21 cellular contexts compared by ENCODE assay signal in genomic region chr15:87144775-87145174, GRCh38.
A peak's percentile ranks its signal among the peaks of the same experiment; 100 is the strongest.
DNase-seq lines count a peak whose midpoint lies in the region; ATAC-seq, FAIRE-seq and TF ChIP-seq lines count a peak whose summit lies in the region.
"Had no signal": no experiment of that assay in that cellular context is flagged by ENCODE, and none has a peak within 500 bp of the region (broad histone marks: within the 10 kb centered on the region; RNA-seq: fewer than 3 reads in every experiment).

No MANE protein-coding gene starts in this region.

- no peaks in the 10 kb centered on the region for H3K9me3 ChIP-seq in SK-N-SH
- H3K9me3 ChIP-seq: SJSA1 had no signal

- peak overlapping the region; percentile 11 to 28; a peak in 2 of 4 replicates for H3K27ac ChIP-seq in SK-N-SH (ENCODE audit: low read depth in 2 of 2, low read length in 1 of 2)
- H3K27ac ChIP-seq: brain microvascular endothelial cell, esophagus muscularis mucosa, hepatocyte, SJSA1 had no signal

- FAIRE-seq in islet of Langerhans (lab: Jason Lieb, UNC) = peak; percentile 78
- FAIRE-seq: G401.6, GM12892 had no signal

- H3K9ac ChIP-seq in SK-N-SH = no peak overlapping the region

- DNase-seq in NCI-H1417 (lab: John Stamatoyannopoulos, UW) (peak in 2 of 3 experiments; percentile 8 to 63), NCI-H1417 treated with DMSO at 0.1 percent for 48 hours (lab: John Stamatoyannopoulos, UW) (no peak), NCI-H2171 treated with DMSO at 0.1 percent for 48 hours (lab: John Stamatoyannopoulos, UW) (peak; percentile 98), SK-N-SH (peak; percentile 7), nephron progenitor cell (no peak), posterior cingulate gyrus (no peak)
- DNase-seq: 8988T; activated CD4-positive, alpha-beta T cell treated with anti-CD3 and anti-CD28 coated beads, Interleukin-2, amount 10 ng/mL, durations not matched to agents 24 days and 14 days; activated naive CD4-positive, alpha-beta T cell treated with anti-CD3 and anti-CD28 coated beads, Interleukin-2, amount 50 U/mL, for 16 hours; brain microvascular endothelial cell; CD4-positive, alpha-beta T cell; Kasumi-1; NCI-H1930; stimulated activated naive CD8-positive, alpha-beta T cell treated with anti-CD3 and anti-CD28 coated beads, Interleukin-15, amount 100 ng/mL, for 72 hours had no signal

- ATAC-seq in GM18858 (IDR thresholded peaks at IDR 0.05; ENCODE audit: unreplicated experiment) = no peak
- ATAC-seq: stimulated activated naive CD8-positive, alpha-beta T cell treated with anti-CD3 and anti-CD28 coated beads, Interleukin-15, amount 100 ng/mL, for 72 hours had no signal

- no peak overlapping the region for H3K27ac Mint-ChIP-seq in nephron progenitor cell
- H3K27ac Mint-ChIP-seq: activated CD4-positive, alpha-beta T cell treated with anti-CD3 and anti-CD28 coated beads, Interleukin-2, amount 10 ng/mL, durations not matched to agents 24 days and 14 days; CD4-positive, alpha-beta T cell; stimulated activated naive CD8-positive, alpha-beta T cell treated with anti-CD3 and anti-CD28 coated beads, Interleukin-15, amount 100 ng/mL, for 72 hours had no signal

- H3K4me1 Mint-ChIP-seq in nephron progenitor cell = peaks cover 13% of the 10 kb centered on the region
- H3K4me1 Mint-ChIP-seq: activated CD4-positive, alpha-beta T cell treated with anti-CD3 and anti-CD28 coated beads, Interleukin-2, amount 10 ng/mL, durations not matched to agents 24 days and 14 days; stimulated activated naive CD8-positive, alpha-beta T cell treated with anti-CD3 and anti-CD28 coated beads, Interleukin-15, amount 100 ng/mL, for 72 hours had no signal

- intact Hi-C loops in posterior cingulate gyrus (cut with DNase I) = no loop called here

- H3K4me3 ChIP-seq in SK-N-SH (ENCODE audit: low read depth in 2 of 2, low read length in 1 of 2) = no peak overlapping the region
- H3K4me3 ChIP-seq: esophagus muscularis mucosa, hepatocyte, SJSA1 had no signal

- H3F3A ChIP-seq in SK-N-SH (replicated peaks; ENCODE audit: insufficient read depth) = no peaks in the 10 kb centered on the region

- TF ChIP-seq RAD21 in SK-N-SH (IDR thresholded peaks at IDR 0.05; ENCODE audit: low read length) = no peak

- H3K27me3 ChIP-seq in SK-N-SH (ENCODE audit: insufficient read depth) = no peaks in the 10 kb centered on the region
- H3K27me3 ChIP-seq: brain microvascular endothelial cell, esophagus muscularis mucosa, hepatocyte, SJSA1 had no signal

- TF ChIP-seq CTCF in SK-N-SH (IDR thresholded peaks at IDR 0.05) (no peak), nephron progenitor cell (IDR thresholded peaks at IDR 0.05) (no peak)

- H4K20me1 ChIP-seq in SK-N-SH (ENCODE audit: insufficient read depth) = no peaks in the 10 kb centered on the region

- no peaks in the 10 kb centered on the region for H3K9me2 ChIP-seq in SK-N-SH

- no peaks in the 10 kb centered on the region for H3K27me3 Mint-ChIP-seq in nephron progenitor cell (ENCODE audit: low read depth, poor library complexity)
- H3K27me3 Mint-ChIP-seq: activated CD4-positive, alpha-beta T cell treated with anti-CD3 and anti-CD28 coated beads, Interleukin-2, amount 10 ng/mL, durations not matched to agents 24 days and 14 days; CD4-positive, alpha-beta T cell had no signal

- no peaks in the 10 kb centered on the region for H3K79me2 ChIP-seq in SK-N-SH (ENCODE audit: insufficient read depth)
- H3K79me2 ChIP-seq: hepatocyte had no signal

- no peak overlapping the region for H2AFZ ChIP-seq in SK-N-SH (ENCODE audit: low read depth)
- H2AFZ ChIP-seq: hepatocyte had no signal

- POLR2A ChIA-PET in SK-N-SH (lab: Yijun Ruan, JAX) = no interaction called here

- H3K9me3 Mint-ChIP-seq in nephron progenitor cell = peaks cover 31% of the 10 kb centered on the region

- no peak overlapping the region for H3K4me3 Mint-ChIP-seq in nephron progenitor cell
- H3K4me3 Mint-ChIP-seq: activated CD4-positive, alpha-beta T cell treated with anti-CD3 and anti-CD28 coated beads, Interleukin-2, amount 10 ng/mL, durations not matched to agents 24 days and 14 days; CD4-positive, alpha-beta T cell; stimulated activated naive CD8-positive, alpha-beta T cell treated with anti-CD3 and anti-CD28 coated beads, Interleukin-15, amount 100 ng/mL, for 72 hours had no signal

- H3K4me1 ChIP-seq in SK-N-SH (ENCODE audit: control insufficient read depth in 1 of 2, insufficient read depth in 2 of 2, low read depth in 1 of 2, low read length in 1 of 2) = no peaks in the 10 kb centered on the region; a peak in 1 of 4 replicates
- H3K4me1 ChIP-seq: esophagus muscularis mucosa, SJSA1 had no signal

- H3K4me2 ChIP-seq in SK-N-SH = no peak overlapping the region
- H3K4me2 ChIP-seq: hepatocyte had no signal

- no peaks in the 10 kb centered on the region for H3K36me3 ChIP-seq in SK-N-SH (replicated peaks in 1 of 2; ENCODE audit: control insufficient read depth in 1 of 2, insufficient read depth in 2 of 2, low read length in 1 of 2)
- H3K36me3 ChIP-seq: brain microvascular endothelial cell, esophagus muscularis mucosa, SJSA1 had no signal

- CTCF ChIA-PET in SK-N-SH (lab: Yijun Ruan, JAX) = no interaction called here

- 40% methylated on average over 1 of the region's 1 CpG for WGBS in SK-N-SH (ENCODE audit: low lambda C conversion rate)

- peak; percentile 37 to 41; a peak in 2 of 4 replicates for TF ChIP-seq EP300 in SK-N-SH (IDR thresholded peaks at IDR 0.05; ENCODE audit: borderline replicate concordance in 1 of 2, low read depth in 1 of 2, low read length in 1 of 2)

- H3K36me3 Mint-ChIP-seq in nephron progenitor cell (ENCODE audit: low read depth) = no peaks in the 10 kb centered on the region

TF ChIP-seq in SK-N-SH, 30 proteins besides CTCF, POLR2A, EP300 and RAD21 (continues in another document):
- TF ChIP-seq, protein P1, sequence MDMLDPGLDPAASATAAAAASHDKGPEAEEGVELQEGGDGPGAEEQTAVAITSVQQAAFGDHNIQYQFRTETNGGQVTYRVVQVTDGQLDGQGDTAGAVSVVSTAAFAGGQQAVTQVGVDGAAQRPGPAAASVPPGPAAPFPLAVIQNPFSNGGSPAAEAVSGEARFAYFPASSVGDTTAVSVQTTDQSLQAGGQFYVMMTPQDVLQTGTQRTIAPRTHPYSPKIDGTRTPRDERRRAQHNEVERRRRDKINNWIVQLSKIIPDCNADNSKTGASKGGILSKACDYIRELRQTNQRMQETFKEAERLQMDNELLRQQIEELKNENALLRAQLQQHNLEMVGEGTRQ (IDR thresholded peaks at IDR 0.05; ENCODE audit: borderline replicate concordance, low read depth, low read length) = no peak
- TF ChIP-seq TCF12 (IDR thresholded peaks at IDR 0.05) = peak; percentile 82
- TF ChIP-seq GATA2 (CRISPR knock-in tag; IDR thresholded peaks at IDR 0.05) = no peak
- no peak for TF ChIP-seq REST (IDR thresholded peaks at IDR 0.05; ENCODE audit: low read depth, low read length)
- TF ChIP-seq POLR2AphosphoS5 (IDR thresholded peaks at IDR 0.05; ENCODE audit: low read depth, low read length) = no peak
- no peak for TF ChIP-seq SIN3A (IDR thresholded peaks at IDR 0.05; ENCODE audit: borderline replicate concordance, low read depth, low read length)
- no peak for TF ChIP-seq FOXM1 (IDR thresholded peaks at IDR 0.05; ENCODE audit: low read depth)
- TF ChIP-seq, protein P2, sequence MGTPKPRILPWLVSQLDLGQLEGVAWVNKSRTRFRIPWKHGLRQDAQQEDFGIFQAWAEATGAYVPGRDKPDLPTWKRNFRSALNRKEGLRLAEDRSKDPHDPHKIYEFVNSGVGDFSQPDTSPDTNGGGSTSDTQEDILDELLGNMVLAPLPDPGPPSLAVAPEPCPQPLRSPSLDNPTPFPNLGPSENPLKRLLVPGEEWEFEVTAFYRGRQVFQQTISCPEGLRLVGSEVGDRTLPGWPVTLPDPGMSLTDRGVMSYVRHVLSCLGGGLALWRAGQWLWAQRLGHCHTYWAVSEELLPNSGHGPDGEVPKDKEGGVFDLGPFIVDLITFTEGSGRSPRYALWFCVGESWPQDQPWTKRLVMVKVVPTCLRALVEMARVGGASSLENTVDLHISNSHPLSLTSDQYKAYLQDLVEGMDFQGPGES (IDR thresholded peaks at IDR 0.05; ENCODE audit: low read depth, low read length) = no peak
- TF ChIP-seq FOSL2 (IDR thresholded peaks at IDR 0.05; ENCODE audit: borderline replicate concordance, low read depth) = no peak
- no peak for TF ChIP-seq RXRA (IDR thresholded peaks at IDR 0.05; ENCODE audit: borderline replicate concordance, low read depth)
- TF ChIP-seq RFX5 (IDR thresholded peaks at IDR 0.05; ENCODE audit: low read length) = no peak
- TF ChIP-seq EZH2phosphoT487 (IDR thresholded peaks at IDR 0.05; ENCODE audit: borderline replicate concordance, low read depth) = no peak

Comparison
In these comparisons a context has a peak if more than half of its experiments do, and no peak if none do; other contexts are left out.
1. DNase-seq: peak in NCI-H1417 (2 of 3), NCI-H2171 treated with DMSO at 0.1 percent for 48 hours (single experiment) and SK-N-SH (single experiment); none in NCI-H1417 treated with DMSO at 0.1 percent for 48 hours (single experiment), nephron progenitor cell (single experiment) and posterior cingulate gyrus (0 of 10).